ENCODE assay signal across 1 cellular context in the genomic region with DNA sequence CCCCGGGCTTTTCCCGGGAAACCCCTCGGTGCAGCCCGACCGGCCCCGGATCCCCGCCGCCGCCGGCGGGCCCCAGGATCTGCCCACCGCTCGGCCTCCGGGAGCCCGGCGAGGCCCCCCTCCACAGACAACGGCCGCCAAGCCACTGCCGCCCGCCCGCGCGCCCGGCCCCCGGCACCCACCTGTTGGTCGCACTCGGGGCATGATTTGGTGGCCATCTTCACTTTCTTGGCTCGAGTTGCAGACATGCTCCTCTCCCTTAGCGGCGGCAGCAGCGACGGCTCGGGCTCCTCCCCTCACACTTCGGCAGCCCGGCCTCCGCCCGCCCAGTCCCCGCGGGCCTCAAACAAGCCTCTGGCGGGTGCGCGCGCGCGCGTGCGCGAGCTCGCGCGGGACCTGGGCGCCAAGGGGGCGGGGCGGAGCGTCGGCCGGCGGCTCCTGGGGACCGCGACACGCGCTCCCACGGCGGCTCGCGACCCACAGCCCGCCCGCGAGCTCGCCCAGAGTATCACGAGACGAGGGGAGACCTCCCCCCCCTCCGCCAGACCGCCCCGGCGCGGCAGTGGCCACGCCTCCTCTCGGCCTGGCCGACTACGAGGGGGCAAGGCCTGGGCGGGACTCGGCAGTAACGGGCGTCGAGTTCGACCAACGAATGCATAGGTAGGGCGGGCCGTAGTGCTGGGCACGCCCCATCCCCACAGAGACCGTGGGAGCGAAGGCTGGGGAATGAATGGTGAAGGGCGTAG.
A peak's percentile ranks its signal among the peaks of the same experiment; 100 is the strongest.
TF ChIP-seq lines count a peak whose summit lies in the region.

A gene with protein sequence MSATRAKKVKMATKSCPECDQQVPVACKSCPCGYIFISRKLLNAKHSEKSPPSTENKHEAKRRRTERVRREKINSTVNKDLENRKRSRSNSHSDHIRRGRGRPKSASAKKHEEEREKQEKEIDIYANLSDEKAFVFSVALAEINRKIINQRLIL (minus strand): TSS at position 279 of the 746 bp plus-strand sequence. CDS start 31 bp downstream, at position 248.

TF ChIP-seq in HCT116, 20 proteins besides CTCF, POLR2A, EP300 and RAD21 (continued from another document):
- TF ChIP-seq, protein P1, sequence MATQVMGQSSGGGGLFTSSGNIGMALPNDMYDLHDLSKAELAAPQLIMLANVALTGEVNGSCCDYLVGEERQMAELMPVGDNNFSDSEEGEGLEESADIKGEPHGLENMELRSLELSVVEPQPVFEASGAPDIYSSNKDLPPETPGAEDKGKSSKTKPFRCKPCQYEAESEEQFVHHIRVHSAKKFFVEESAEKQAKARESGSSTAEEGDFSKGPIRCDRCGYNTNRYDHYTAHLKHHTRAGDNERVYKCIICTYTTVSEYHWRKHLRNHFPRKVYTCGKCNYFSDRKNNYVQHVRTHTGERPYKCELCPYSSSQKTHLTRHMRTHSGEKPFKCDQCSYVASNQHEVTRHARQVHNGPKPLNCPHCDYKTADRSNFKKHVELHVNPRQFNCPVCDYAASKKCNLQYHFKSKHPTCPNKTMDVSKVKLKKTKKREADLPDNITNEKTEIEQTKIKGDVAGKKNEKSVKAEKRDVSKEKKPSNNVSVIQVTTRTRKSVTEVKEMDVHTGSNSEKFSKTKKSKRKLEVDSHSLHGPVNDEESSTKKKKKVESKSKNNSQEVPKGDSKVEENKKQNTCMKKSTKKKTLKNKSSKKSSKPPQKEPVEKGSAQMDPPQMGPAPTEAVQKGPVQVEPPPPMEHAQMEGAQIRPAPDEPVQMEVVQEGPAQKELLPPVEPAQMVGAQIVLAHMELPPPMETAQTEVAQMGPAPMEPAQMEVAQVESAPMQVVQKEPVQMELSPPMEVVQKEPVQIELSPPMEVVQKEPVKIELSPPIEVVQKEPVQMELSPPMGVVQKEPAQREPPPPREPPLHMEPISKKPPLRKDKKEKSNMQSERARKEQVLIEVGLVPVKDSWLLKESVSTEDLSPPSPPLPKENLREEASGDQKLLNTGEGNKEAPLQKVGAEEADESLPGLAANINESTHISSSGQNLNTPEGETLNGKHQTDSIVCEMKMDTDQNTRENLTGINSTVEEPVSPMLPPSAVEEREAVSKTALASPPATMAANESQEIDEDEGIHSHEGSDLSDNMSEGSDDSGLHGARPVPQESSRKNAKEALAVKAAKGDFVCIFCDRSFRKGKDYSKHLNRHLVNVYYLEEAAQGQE (IDR thresholded peaks at IDR 0.05; ENCODE audit: low read depth) = no peak
- TF ChIP-seq CBX3 (IDR thresholded peaks at IDR 0.05; ENCODE audit: low read depth) = 0 out of 2 replicates have a peak, but pooled peaks have one; percentile 42
